ENCODE assay signal across 1 cellular context in genomic region chr19:49453013-49453756, GRCh38.
TF ChIP-seq lines count a peak whose summit lies in the region.

Gene ALDH16A1, plus strand, starts transcription at chr19:49453225. Its CDS starts 107 bp downstream, at chr19:49453332.

TF ChIP-seq in K562, 482 proteins besides CTCF, POLR2A, EP300 and RAD21 (continued from another document and continues in another):
- no peak for TF ChIP-seq BRF2 (IDR thresholded peaks at IDR 0.05; ENCODE audit: borderline replicate concordance, insufficient read depth, insufficient read length)
- no peak for TF ChIP-seq ZBTB1 (CRISPR knock-in tag; IDR thresholded peaks at IDR 0.05; ENCODE audit: borderline replicate concordance, low read depth)
- no peak for TF ChIP-seq XRCC3 (IDR thresholded peaks at IDR 0.05)
- no peak; the same call in 1 of the 2 replicates for TF ChIP-seq REST (CRISPR knock-in tag; IDR thresholded peaks at IDR 0.05; ENCODE audit: low read depth)
- TF ChIP-seq TEAD4 (IDR thresholded peaks at IDR 0.05; ENCODE audit: low read length), result peak; percentile 9; the same call in 1 of the 2 replicates
- no peak for TF ChIP-seq TEAD4 (CRISPR knock-in tag; IDR thresholded peaks at IDR 0.05; ENCODE audit: borderline replicate concordance)
- TF ChIP-seq SNRNP70 (optimal IDR thresholded peaks at IDR 0.05; ENCODE audit: low read depth, low read length), result no peak
- no peak for TF ChIP-seq SMAD3 (CRISPR knock-in tag; conservative IDR thresholded peaks at IDR 0.05)
- no peak; the same call in 1 of the 2 replicates for TF ChIP-seq NCOR1 (IDR thresholded peaks at IDR 0.05)
- TF ChIP-seq HDGF (IDR thresholded peaks at IDR 0.05), result no peak
- TF ChIP-seq E4F1 (CRISPR knock-in tag; IDR thresholded peaks at IDR 0.05; ENCODE audit: borderline replicate concordance), result no peak
- TF ChIP-seq E2F6 (IDR thresholded peaks at IDR 0.05; ENCODE audit: borderline replicate concordance in 1 of 2, extremely low read depth in 1 of 2, insufficient read depth in 1 of 2, insufficient read length in 1 of 2, low read depth in 1 of 2, low read length in 1 of 2, poor library complexity in 1 of 2, severe bottlenecking in 1 of 2), result peak; percentile 75 to 81
- TF ChIP-seq TOE1 (IDR thresholded peaks at IDR 0.05; ENCODE audit: borderline replicate concordance), result peak; percentile 54; the same call in 1 of the 2 replicates
- TF ChIP-seq TOE1 (CRISPR knock-in tag; IDR thresholded peaks at IDR 0.05; ENCODE audit: borderline replicate concordance, low read depth), result no peak
- no peak for TF ChIP-seq FOXK1 (CRISPR knock-in tag; IDR thresholded peaks at IDR 0.05; ENCODE audit: borderline replicate concordance)
- TF ChIP-seq ZKSCAN3 (CRISPR knock-in tag; IDR thresholded peaks at IDR 0.05), result no peak
- 0 out of 2 replicates have a peak, but pooled peaks have one; percentile 21 for TF ChIP-seq ZFPM2 (CRISPR knock-in tag; IDR thresholded peaks at IDR 0.05)
- peak; percentile 69 for TF ChIP-seq E2F8 (IDR thresholded peaks at IDR 0.05; ENCODE audit: low read depth, partially characterized antibody)
- peak; percentile 93 for TF ChIP-seq GTF2E2 (tag; IDR thresholded peaks at IDR 0.05)
- TF ChIP-seq RFX7 (CRISPR knock-in tag; IDR thresholded peaks at IDR 0.05), result no peak
- TF ChIP-seq KLF1 (tag; IDR thresholded peaks at IDR 0.05), result no peak
- no peak for TF ChIP-seq TCF15 (CRISPR knock-in tag; IDR thresholded peaks at IDR 0.05)
- TF ChIP-seq TFAP4 (CRISPR knock-in tag; IDR thresholded peaks at IDR 0.05; ENCODE audit: borderline replicate concordance), result peak; percentile 63; the same call in 1 of the 2 replicates
- TF ChIP-seq MITF (IDR thresholded peaks at IDR 0.05), result no peak
- no peak for TF ChIP-seq ZHX1 (conservative IDR thresholded peaks at IDR 0.05; ENCODE audit: low read length)
- TF ChIP-seq JUN (IDR thresholded peaks at IDR 0.05; ENCODE audit: borderline replicate concordance, low read depth, low read length), result 0 out of 2 replicates have a peak, but pooled peaks have one; percentile 18
- peak; percentile 23; the same call in 1 of the 2 replicates for TF ChIP-seq JUN (CRISPR knock-in tag; IDR thresholded peaks at IDR 0.05; ENCODE audit: borderline replicate concordance)
- peak; percentile 78; the same call in 1 of the 2 replicates for TF ChIP-seq L3MBTL2 (IDR thresholded peaks at IDR 0.05)
- peak; percentile 96 for TF ChIP-seq POLR2G (IDR thresholded peaks at IDR 0.05; ENCODE audit: low read depth, low read length)
- peak; percentile 87 for TF ChIP-seq MTA3 (IDR thresholded peaks at IDR 0.05; ENCODE audit: borderline replicate concordance)
- TF ChIP-seq CEBPG (CRISPR knock-in tag; IDR thresholded peaks at IDR 0.05), result no peak
- TF ChIP-seq CEBPG (tag; conservative IDR thresholded peaks at IDR 0.05 in 1 of 2, IDR thresholded peaks at IDR 0.05 in 1 of 2), result no peak
- no peak for TF ChIP-seq ATF1 (CRISPR knock-in tag; IDR thresholded peaks at IDR 0.05)
- peak; percentile 65; the same call in 1 of the 2 replicates for TF ChIP-seq ATF1 (tag; IDR thresholded peaks at IDR 0.05)
- TF ChIP-seq ZBTB2 (IDR thresholded peaks at IDR 0.05), result peak; percentile 97
- no peak for TF ChIP-seq ZNF253 (CRISPR knock-in tag; conservative IDR thresholded peaks at IDR 0.05)
- peak; percentile 61 for TF ChIP-seq RBBP5 (IDR thresholded peaks at IDR 0.05; ENCODE audit: borderline replicate concordance, insufficient read depth, low read length, poor library complexity, severe bottlenecking)
- TF ChIP-seq BMI1 (IDR thresholded peaks at IDR 0.05; ENCODE audit: low read length), result no peak
- no peak for TF ChIP-seq CGGBP1 (CRISPR knock-in tag; IDR thresholded peaks at IDR 0.05)
- no peak for TF ChIP-seq CHD1 (IDR thresholded peaks at IDR 0.05; ENCODE audit: low read length)
- TF ChIP-seq CREB5 (CRISPR knock-in tag; IDR thresholded peaks at IDR 0.05), result no peak
